ENCODE assay signal across 16 cellular contexts in genomic region chr6:45609141-45609638, GRCh38.
DNase-seq lines count a peak whose midpoint lies in the region; ATAC-seq, FAIRE-seq and TF ChIP-seq lines count a peak whose summit lies in the region.
"Had no signal": no experiment of that assay in that cellular context is flagged by ENCODE, and none has a peak within 500 bp of the region (broad histone marks: within the 10 kb centered on the region; RNA-seq: fewer than 3 reads in every experiment).

No MANE protein-coding gene starts in this region.

- H3K4me1 ChIP-seq in right atrium auricular region: no peaks in the 10 kb centered on the region
- H3K4me1 ChIP-seq: BE2C had no signal

- intact Hi-C loops in Right ventricle myocardium inferior (cut with DNase I): no loop called here

- H3K9me3 ChIP-seq in right atrium auricular region: no peaks in the 10 kb centered on the region
- no peaks in the 10 kb centered on the region for H3K9me3 ChIP-seq in SK-N-MC (ENCODE audit: low read depth, low read length)
- H3K9me3 ChIP-seq: BE2C, SJSA1 had no signal

- no peak overlapping the region for H3K4me3 ChIP-seq in right atrium auricular region
- H3K4me3 ChIP-seq in SK-N-MC: no peak overlapping the region
- no peak overlapping the region for H3K4me3 ChIP-seq in fibroblast of villous mesenchyme (ENCODE audit: low read depth, low read length)
- H3K4me3 ChIP-seq: SJSA1 had no signal

- ATAC-seq in Right ventricle myocardium inferior (peak; percentile 25), HG02798 (IDR thresholded peaks at IDR 0.05; ENCODE audit: poor library complexity, unreplicated experiment) (no peak)
- ATAC-seq: stimulated activated memory B cell treated with anti-CD40 and anti-IgM and Interleukin-4, amounts not matched to agents 10 μg/mL and 1 μg/mL and 100 μg/mL, for 72 hours had no signal

- no peaks in the 10 kb centered on the region for H3K27me3 ChIP-seq in right atrium auricular region
- H3K27me3 ChIP-seq: SJSA1 had no signal

- H3K27ac ChIP-seq in right atrium auricular region (no peak overlapping the region), SK-N-MC (no peak overlapping the region)
- H3K27ac ChIP-seq: SJSA1 had no signal

- H3K9ac ChIP-seq in SK-N-MC (ENCODE audit: insufficient read length): no peak overlapping the region

- no peaks in the 10 kb centered on the region for H3K36me3 ChIP-seq in right atrium auricular region
- H3K36me3 ChIP-seq in SK-N-MC (ENCODE audit: insufficient read depth, low read length): no peaks in the 10 kb centered on the region
- H3K36me3 ChIP-seq: BE2C, SJSA1 had no signal

- TF ChIP-seq CTCF in right atrium auricular region (IDR thresholded peaks at IDR 0.05) (no peak), fibroblast of villous mesenchyme (IDR thresholded peaks at IDR 0.05; ENCODE audit: insufficient read depth, low read depth, low read length) (peak; percentile 8)

- DNase-seq in Right ventricle myocardium inferior (ENCODE audit: missing footprints) (no peak), right atrium auricular region (ENCODE audit: low spot score) (no peak), SK-N-MC (ENCODE audit: low read depth, low spot score) (peak; percentile 30), fibroblast of villous mesenchyme (ENCODE audit: low read depth) (peak; percentile 99), urothelium cell line (ENCODE audit: low spot score) (peak; percentile 68), NCI-H510A (lab: John Stamatoyannopoulos, UW) (no peak)
- no peak for DNase-seq in stimulated activated CD4-positive, alpha-beta T cell treated with anti-CD3 and anti-CD28 coated beads, Interleukin-4, amount 100 ng/mL, for 1 hour
- DNase-seq: activated CD4-positive, alpha-beta T cell treated with anti-CD3 and anti-CD28 coated beads, Interleukin-2, amount 10 ng/mL, durations not matched to agents 24 days and 14 days; activated naive CD8-positive, alpha-beta T cell treated with anti-CD3 and anti-CD28 coated beads, Interleukin-2, amount 10 ng/mL, durations not matched to agents 7 days and 5 days; BE2C; effector CD4-positive, alpha-beta T cell; NCI-H69; nephron progenitor cell had no signal

- FAIRE-seq in urothelium cell line (lab: Jason Lieb, UNC): no peak

Comparison
In these comparisons a context has a peak if more than half of its experiments do, and no peak if none do; other contexts are left out.
1. DNase-seq: peak in SK-N-MC (single experiment), fibroblast of villous mesenchyme (single experiment) and urothelium cell line (single experiment); none in Right ventricle myocardium inferior (single experiment), right atrium auricular region (single experiment), stimulated activated CD4-positive, alpha-beta T cell treated with anti-CD3 and anti-CD28 coated beads, Interleukin-4, amount 100 ng/mL, for 1 hour (single experiment) and NCI-H510A (single experiment).